In the genomic region with DNA sequence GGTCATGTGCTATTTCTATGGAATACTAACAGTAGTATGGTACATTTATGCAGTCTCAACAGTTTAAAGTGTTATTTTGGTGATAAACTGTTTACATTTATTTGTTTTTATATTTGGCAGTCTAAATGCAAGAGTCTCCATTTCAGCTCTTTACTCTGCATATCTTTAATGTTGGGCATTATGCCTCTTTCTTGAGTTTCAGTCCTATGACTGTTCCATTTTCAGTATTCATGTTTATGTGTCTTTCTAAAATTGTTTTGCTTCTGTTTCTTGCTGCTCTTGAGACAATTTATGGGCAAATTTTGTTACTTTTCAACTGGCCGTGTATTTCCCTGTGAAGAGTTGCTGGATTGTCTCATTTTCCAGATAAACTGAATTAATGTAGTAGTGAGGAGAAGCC, we compare ENCODE assay signal across 27 cellular contexts. TPM values are rescaled to one million over a fixed set of nuclear protein-coding genes. Genes with fewer than 3 reads are reported as not detected.
DNase-seq lines count a peak whose midpoint lies in the region; ATAC-seq and TF ChIP-seq lines count a peak whose summit lies in the region.
"Had no signal": no experiment of that assay in that cellular context is flagged by ENCODE, and none has a peak within 500 bp of the region (broad histone marks: within the 10 kb centered on the region; RNA-seq: fewer than 3 reads in every experiment).

No MANE protein-coding gene starts in this region.

- no peaks in the 10 kb centered on the region for H3K27me3 ChIP-seq in naive thymus-derived CD4-positive, alpha-beta T cell (ENCODE audit: control insufficient read depth in 2 of 2, insufficient read depth in 2 of 2, low read length in 2 of 2)
- no peaks in the 10 kb centered on the region for H3K27me3 ChIP-seq in ovary
- H3K27me3 ChIP-seq: esophagus squamous epithelium, hepatocyte, SJSA1, stomach had no signal

- WGBS in ovary, 3 donors: 24 to 27% (median 24%) methylated on average over 1 of the region's 1 CpG

- no peak for TF ChIP-seq CTCF in ovary (IDR thresholded peaks at IDR 0.05)

- no peaks in the 10 kb centered on the region for H3K27me3 Mint-ChIP-seq in activated naive CD4-positive, alpha-beta T cell treated with anti-CD3 and anti-CD28 coated beads for 36 hours (ENCODE audit: low read depth)
- no peaks in the 10 kb centered on the region for H3K27me3 Mint-ChIP-seq in T-cell
- no peaks in the 10 kb centered on the region for H3K27me3 Mint-ChIP-seq in naive thymus-derived CD4-positive, alpha-beta T cell
- H3K27me3 Mint-ChIP-seq: activated CD8-positive, alpha-beta memory T cell treated with anti-CD3 and anti-CD28 coated beads, Interleukin-2, amount 10 ng/mL, durations not matched to agents 7 days and 5 days had no signal

- ATAC-seq in GM18498 (IDR thresholded peaks at IDR 0.05; ENCODE audit: unreplicated experiment): peak; percentile 53
- ATAC-seq in T-cell (replicated peaks in 1 of 4): no peak
- no peak for ATAC-seq in naive thymus-derived CD4-positive, alpha-beta T cell
- ATAC-seq: A549; activated CD8-positive, alpha-beta memory T cell treated with anti-CD3 and anti-CD28 coated beads, Interleukin-2, amount 10 ng/mL, durations not matched to agents 7 days and 5 days; left colon had no signal

- peaks cover 15 to 27% of the 10 kb centered on the region in 2 donors for H3K4me1 ChIP-seq in naive thymus-derived CD4-positive, alpha-beta T cell (ENCODE audit: control insufficient read depth in 2 of 2, insufficient read depth in 2 of 2, low read length in 2 of 2)
- no peaks in the 10 kb centered on the region for H3K4me1 ChIP-seq in ovary (ENCODE audit: insufficient read depth)
- H3K4me1 ChIP-seq: SJSA1 had no signal

- no peaks in the 10 kb centered on the region for H3K9me3 Mint-ChIP-seq in activated naive CD4-positive, alpha-beta T cell treated with anti-CD3 and anti-CD28 coated beads for 36 hours
- H3K9me3 Mint-ChIP-seq in T-cell: no peaks in the 10 kb centered on the region
- H3K9me3 Mint-ChIP-seq in naive thymus-derived CD4-positive, alpha-beta T cell: no peaks in the 10 kb centered on the region

- H3K4me3 Mint-ChIP-seq in activated naive CD4-positive, alpha-beta T cell treated with anti-CD3 and anti-CD28 coated beads for 36 hours: no peak overlapping the region
- H3K4me3 Mint-ChIP-seq in T-cell: no peak overlapping the region
- no peak overlapping the region for H3K4me3 Mint-ChIP-seq in naive thymus-derived CD4-positive, alpha-beta T cell
- H3K4me3 Mint-ChIP-seq: activated CD8-positive, alpha-beta memory T cell treated with anti-CD3 and anti-CD28 coated beads, Interleukin-2, amount 10 ng/mL, durations not matched to agents 7 days and 5 days had no signal

- no peaks in the 10 kb centered on the region for H3K36me3 ChIP-seq in naive thymus-derived CD4-positive, alpha-beta T cell (ENCODE audit: control insufficient read depth in 2 of 3, insufficient read depth in 3 of 3, low read length in 3 of 3)
- no peaks in the 10 kb centered on the region for H3K36me3 ChIP-seq in ovary

- H3K9me3 ChIP-seq in naive thymus-derived CD4-positive, alpha-beta T cell (ENCODE audit: control insufficient read depth in 2 of 3, low read length in 3 of 3): no peaks in the 10 kb centered on the region
- no peaks in the 10 kb centered on the region for H3K9me3 ChIP-seq in ovary
- H3K9me3 ChIP-seq: A549, esophagus squamous epithelium, SJSA1, stomach had no signal

- CTCF ChIA-PET in activated naive CD4-positive, alpha-beta T cell treated with anti-CD3 and anti-CD28 coated beads for 36 hours (lab: Charles Lee): no interaction called here
- CTCF ChIA-PET in T-cell (lab: Charles Lee): interaction anchor here in 1 of 2 donors (0.5 kb wide), 1 partner anchor 131 kb away, joined by 3 read pairs; no protein-coding TSS in a partner anchor
- CTCF ChIA-PET in naive thymus-derived CD4-positive, alpha-beta T cell (lab: Charles Lee): no interaction called here

- no peak overlapping the region for H3K4me3 ChIP-seq in naive thymus-derived CD4-positive, alpha-beta T cell (ENCODE audit: low read length)
- no peak overlapping the region for H3K4me3 ChIP-seq in ovary
- H3K4me3 ChIP-seq: A549, esophagus squamous epithelium, hepatocyte, K562, SJSA1, stomach had no signal

- H3K27ac ChIP-seq in naive thymus-derived CD4-positive, alpha-beta T cell (ENCODE audit: low read depth, low read length): peak overlapping the region; percentile 30
- H3K27ac ChIP-seq in ovary: no peak overlapping the region
- H3K27ac ChIP-seq: A549, esophagus squamous epithelium, hepatocyte, SJSA1, stomach had no signal

- POLR2A ChIA-PET in T-cell (lab: Charles Lee): interaction anchor here in 1 of 2 donors (0.5 kb wide), 1 partner anchor 61 kb away, joined by 7 read pairs; no protein-coding TSS in a partner anchor
- POLR2A ChIA-PET in naive thymus-derived CD4-positive, alpha-beta T cell (lab: Charles Lee): interaction anchor here (1.1 to 1.4 kb wide), 3 partner anchors 9 to 158 kb away, joined by 3 to 4 read pairs (median 3); a partner anchor contains a TSS

- peaks cover 44% of the 10 kb centered on the region for H3K4me1 Mint-ChIP-seq in activated naive CD4-positive, alpha-beta T cell treated with anti-CD3 and anti-CD28 coated beads for 36 hours (ENCODE audit: low read depth)
- H3K4me1 Mint-ChIP-seq in T-cell: peaks cover 13 to 50% (median 46%) of the 10 kb centered on the region in 3 donors
- peaks cover 13 to 47% (median 34%) of the 10 kb centered on the region in 7 donors for H3K4me1 Mint-ChIP-seq in naive thymus-derived CD4-positive, alpha-beta T cell

- peak overlapping the region; percentile 2 for H3K27ac Mint-ChIP-seq in activated naive CD4-positive, alpha-beta T cell treated with anti-CD3 and anti-CD28 coated beads for 36 hours
- peak overlapping the region; percentile 37 to 48 for H3K27ac Mint-ChIP-seq in T-cell
- peak overlapping the region in 8 of 9 donors; percentile 16 to 79 (median 29) for H3K27ac Mint-ChIP-seq in naive thymus-derived CD4-positive, alpha-beta T cell
- H3K27ac Mint-ChIP-seq: activated CD8-positive, alpha-beta memory T cell treated with anti-CD3 and anti-CD28 coated beads, Interleukin-2, amount 10 ng/mL, durations not matched to agents 7 days and 5 days had no signal

- TF ChIP-seq EP300 in ovary (IDR thresholded peaks at IDR 0.05): no peak

- DNase-seq in activated naive CD4-positive, alpha-beta T cell treated with anti-CD3 and anti-CD28 coated beads for 36 hours: no peak
- DNase-seq in activated naive CD4-positive, alpha-beta T cell treated with anti-CD3 and anti-CD28 coated beads, Interleukin-2, amount 50 U/mL, for 16 hours: no peak
- DNase-seq in T-cell: no peak
- DNase-seq in naive thymus-derived CD4-positive, alpha-beta T cell: no peak
- DNase-seq in ovary: no peak
- no peak for DNase-seq in NCI-H1105 treated with DMSO at 0.1 percent for 48 hours (lab: John Stamatoyannopoulos, UW)
- no peak for DNase-seq in RPMI8226
- DNase-seq: activated CD4-positive, alpha-beta T cell treated with anti-CD3 and anti-CD28 coated beads, Interleukin-2, amount 50 U/mL, for 1 hour; activated CD8-positive, alpha-beta memory T cell treated with anti-CD3 and anti-CD28 coated beads, Interleukin-2, amount 10 ng/mL, durations not matched to agents 7 days and 5 days; cerebellar nuclear complex; DMS79; esophagus squamous epithelium; foreskin melanocyte; GF-D8; left colon; mammary epithelial cell; NCI-H1436; NCI-H345; NCI-H748 treated with DMSO at 0.1 percent for 48 hours; occipital lobe; stomach; trophoblast cell had no signal

- intact Hi-C loops in activated naive CD4-positive, alpha-beta T cell treated with anti-CD3 and anti-CD28 coated beads for 36 hours (cut with micrococcal nuclease): no loop called here
- intact Hi-C loops in naive thymus-derived CD4-positive, alpha-beta T cell (cut with micrococcal nuclease): no loop called here
- intact Hi-C loops in ovary (cut with DNase I): loop anchor here in 1 of 4 donors (10.0 kb wide), 1 partner anchor 73 kb away; no protein-coding TSS in a partner anchor

- peaks cover 28% of the 10 kb centered on the region for H3K36me3 Mint-ChIP-seq in activated naive CD4-positive, alpha-beta T cell treated with anti-CD3 and anti-CD28 coated beads for 36 hours (ENCODE audit: low read depth)
- peaks cover 19% of the 10 kb centered on the region for H3K36me3 Mint-ChIP-seq in T-cell
- H3K36me3 Mint-ChIP-seq in naive thymus-derived CD4-positive, alpha-beta T cell: peaks cover 0 to 26% (median 11%) of the 10 kb centered on the region in 5 donors

- TF ChIP-seq POLR2A in ovary (IDR thresholded peaks at IDR 0.05): no peak

RNA-seq across cellular contexts. Expression of a gene that starts 6.6 kb away (rescaled TPM):
- total RNA-seq in activated naive CD4-positive, alpha-beta T cell treated with anti-CD3 and anti-CD28 coated beads for 36 hours: 10 to 100 TPM in 1 of 2 experiments, 1 to 10 TPM in 1; 8.8 to 11.1 TPM
- 10 to 100 TPM; 18.6 to 44.5 (median 20.1) TPM for total RNA-seq in T-cell
- 10 to 100 TPM in 4 of 5 experiments, 1 to 10 TPM in 1; 7.4 to 50.2 (median 24.7) TPM for total RNA-seq in naive thymus-derived CD4-positive, alpha-beta T cell
- polyA plus RNA-seq in naive thymus-derived CD4-positive, alpha-beta T cell: 10 to 100 TPM; 14.1 to 22.9 TPM
- 10 to 100 TPM in 6 of 7 donors, 1 to 10 TPM in 1; 9.0 to 30.4 (median 22.7) TPM for total RNA-seq in ovary
- polyA plus RNA-seq in ovary: 10 to 100 TPM in 1 of 2 donors, 1 to 10 TPM in 1; 6.8 to 27.4 TPM
